ENCODE assay signal across 1 cellular context in genomic region chr16:29995911-29996772, GRCh38.
TF ChIP-seq lines count a peak whose summit lies in the region.

INO80E (plus strand) TSS chr16:29996241; CDS start chr16:29996311, 70 bp downstream.

TF ChIP-seq in HEK293, 187 proteins besides CTCF, POLR2A, EP300 and RAD21 (continued from another document and continues in another):
- TF ChIP-seq ZNF670 (tag by site-specific recombination; IDR thresholded peaks at IDR 0.05; ENCODE audit: low read depth) (no peak), ZNF530 (tag by site-specific recombination; IDR thresholded peaks at IDR 0.05; ENCODE audit: low read depth) (no peak), ZNF48 (tag by site-specific recombination; IDR thresholded peaks at IDR 0.05) (no peak), ZNF23 (tag by site-specific recombination; IDR thresholded peaks at IDR 0.05; ENCODE audit: borderline replicate concordance) (no peak), ZNF169 (tag by site-specific recombination; IDR thresholded peaks at IDR 0.05) (no peak), ZXDB (tag by site-specific recombination; IDR thresholded peaks at IDR 0.05) (peak; percentile 94), ZNF544 (tag by site-specific recombination; IDR thresholded peaks at IDR 0.05) (no peak), HOXA7 (CRISPR knock-in tag; IDR thresholded peaks at IDR 0.05; ENCODE audit: borderline replicate concordance) (no peak), ZNF146 (tag by site-specific recombination; IDR thresholded peaks at IDR 0.05) (no peak; the same call in none of the 2 replicates), FEZF1 (tag by site-specific recombination; IDR thresholded peaks at IDR 0.05) (no peak), ZNF223 (tag by site-specific recombination; IDR thresholded peaks at IDR 0.05) (no peak), SP7 (tag by site-specific recombination; IDR thresholded peaks at IDR 0.05) (no peak; the same call in none of the 2 replicates), ZNF433 (tag by site-specific recombination; IDR thresholded peaks at IDR 0.05; ENCODE audit: low read depth) (no peak), KLF7 (tag by site-specific recombination; IDR thresholded peaks at IDR 0.05; ENCODE audit: borderline replicate concordance) (peak; percentile 81), ATF2 (tag by site-specific recombination; IDR thresholded peaks at IDR 0.05; ENCODE audit: low read depth) (peak; percentile 85), ZIC2 (tag by site-specific recombination; IDR thresholded peaks at IDR 0.05) (peak; percentile 74), HIC1 (tag by site-specific recombination; IDR thresholded peaks at IDR 0.05) (peak; percentile 50; the same call in 1 of the 2 replicates), ZNF645 (tag by site-specific recombination; IDR thresholded peaks at IDR 0.05) (no peak), ZBTB8A (tag by site-specific recombination; IDR thresholded peaks at IDR 0.05) (peak; percentile 58), ZBTB26 (tag by site-specific recombination; optimal IDR thresholded peaks at IDR 0.05) (peak; percentile 94), ZFHX2 (tag by site-specific recombination; conservative IDR thresholded peaks at IDR 0.05) (peak; percentile 75), ZSCAN4 (tag by site-specific recombination; IDR thresholded peaks at IDR 0.05) (no peak), REPIN1 (tag by site-specific recombination; IDR thresholded peaks at IDR 0.05; ENCODE audit: low read depth) (no peak), RBAK (tag by site-specific recombination; IDR thresholded peaks at IDR 0.05) (no peak), ZNF362 (tag by site-specific recombination; IDR thresholded peaks at IDR 0.05) (no peak), SCRT2 (tag by site-specific recombination; IDR thresholded peaks at IDR 0.05) (no peak), ZBTB7A (tag by site-specific recombination; IDR thresholded peaks at IDR 0.05; ENCODE audit: low read depth) (peak; percentile 25; the same call in 1 of the 2 replicates), ZNF513 (tag by site-specific recombination; IDR thresholded peaks at IDR 0.05) (no peak; the same call in 1 of the 2 replicates), ZNF266 (tag by site-specific recombination; IDR thresholded peaks at IDR 0.05; ENCODE audit: low read depth) (no peak), ZNF37A (tag by site-specific recombination; IDR thresholded peaks at IDR 0.05) (no peak), ZNF596 (tag by site-specific recombination; IDR thresholded peaks at IDR 0.05) (0 out of 2 replicates have a peak, but pooled peaks have one; percentile 26), ZFP37 (tag by site-specific recombination; IDR thresholded peaks at IDR 0.05) (peak; percentile 35; the same call in 1 of the 2 replicates), GFI1B (tag by site-specific recombination; IDR thresholded peaks at IDR 0.05) (no peak), ZNF248 (tag by site-specific recombination; IDR thresholded peaks at IDR 0.05) (no peak), ZNF280C (tag by site-specific recombination; IDR thresholded peaks at IDR 0.05) (no peak), ZNF610 (tag by site-specific recombination; IDR thresholded peaks at IDR 0.05; ENCODE audit: borderline replicate concordance) (peak; percentile 98), ZNF707 (tag by site-specific recombination; IDR thresholded peaks at IDR 0.05) (no peak), ZNF658 (tag by site-specific recombination; IDR thresholded peaks at IDR 0.05) (no peak), PATZ1 (tag by site-specific recombination; IDR thresholded peaks at IDR 0.05) (peak; percentile 79), ZNF335 (tag by site-specific recombination; conservative IDR thresholded peaks at IDR 0.05) (peak; percentile 99), AEBP2 (tag by site-specific recombination; IDR thresholded peaks at IDR 0.05; ENCODE audit: borderline replicate concordance) (no peak), ZNF211 (tag by site-specific recombination; IDR thresholded peaks at IDR 0.05; ENCODE audit: low read depth) (no peak), ZNF140 (tag by site-specific recombination; IDR thresholded peaks at IDR 0.05) (no peak), ZNF18 (tag by site-specific recombination; IDR thresholded peaks at IDR 0.05) (no peak), ZNF311 (tag by site-specific recombination; IDR thresholded peaks at IDR 0.05; ENCODE audit: borderline replicate concordance) (no peak), PRDM1 (tag by site-specific recombination; IDR thresholded peaks at IDR 0.05) (no peak), ZNF571 (tag by site-specific recombination; IDR thresholded peaks at IDR 0.05) (no peak), ZSCAN30 (tag by site-specific recombination; IDR thresholded peaks at IDR 0.05) (peak; percentile 81), ZNF366 (tag by site-specific recombination; conservative IDR thresholded peaks at IDR 0.05) (no peak), ZNF654 (tag by site-specific recombination; IDR thresholded peaks at IDR 0.05; ENCODE audit: low read depth) (no peak), ZNF174 (tag by site-specific recombination; IDR thresholded peaks at IDR 0.05) (no peak)
